13 cellular contexts compared by ENCODE assay signal in the genomic region with DNA sequence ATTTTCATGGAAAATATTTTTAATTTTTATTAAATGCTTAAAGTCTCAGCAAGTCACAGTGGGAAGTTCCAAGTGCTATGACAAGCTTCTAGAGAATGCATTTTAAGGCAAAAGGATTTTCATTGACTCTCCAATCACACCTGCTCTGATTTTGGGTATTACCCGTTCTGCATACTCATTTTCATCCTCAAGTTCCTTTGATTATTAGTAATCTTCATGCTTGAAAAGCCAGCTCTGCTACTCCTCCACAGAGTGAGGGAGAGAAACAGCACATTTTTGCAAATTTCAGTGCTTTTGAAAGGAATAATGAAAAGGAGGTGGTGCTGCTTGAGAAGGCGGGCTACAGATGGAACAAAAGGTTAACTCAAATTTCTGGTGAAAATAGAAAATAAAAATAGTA.
"Had no signal": no experiment of that assay in that cellular context is flagged by ENCODE, and none has a peak within 500 bp of the region (broad histone marks: within the 10 kb centered on the region; RNA-seq: fewer than 3 reads in every experiment).

No MANE protein-coding gene starts in this region.

- ATAC-seq: gastroesophageal sphincter; left ventricle myocardium superior; naive thymus-derived CD8-positive, alpha-beta T cell had no signal

- DNase-seq: activated CD4-positive, alpha-beta T cell treated with anti-CD3 and anti-CD28 coated beads, Interleukin-2, amount 50 U/mL, for 1 hour; activated CD4-positive, CD25-positive, alpha-beta regulatory T cell treated with anti-CD3 and anti-CD28 coated beads, Interleukin-2, amount 50 U/mL, for 72 hours; activated gamma-delta T cell treated with Interleukin-2 at 50 U/mL for 16 hours; activated T-cell treated with anti-CD3 and anti-CD28 coated beads, Interleukin-2, amount 50 U/mL, for 1 hour; aorta; left ventricle myocardium superior; mammary epithelial cell; naive thymus-derived CD8-positive, alpha-beta T cell; stimulated activated CD4-positive, alpha-beta T cell treated with anti-CD3 and anti-CD28 coated beads, Interleukin-2, amount 100 ng/mL, for 48 hours; stimulated activated naive CD4-positive, alpha-beta T cell treated with Interleukin-2 at 50 U/mL for 16 hours; upper lobe of left lung; WERI-Rb-1 had no signal
